ENCODE assay signal across 16 cellular contexts in the genomic region with DNA sequence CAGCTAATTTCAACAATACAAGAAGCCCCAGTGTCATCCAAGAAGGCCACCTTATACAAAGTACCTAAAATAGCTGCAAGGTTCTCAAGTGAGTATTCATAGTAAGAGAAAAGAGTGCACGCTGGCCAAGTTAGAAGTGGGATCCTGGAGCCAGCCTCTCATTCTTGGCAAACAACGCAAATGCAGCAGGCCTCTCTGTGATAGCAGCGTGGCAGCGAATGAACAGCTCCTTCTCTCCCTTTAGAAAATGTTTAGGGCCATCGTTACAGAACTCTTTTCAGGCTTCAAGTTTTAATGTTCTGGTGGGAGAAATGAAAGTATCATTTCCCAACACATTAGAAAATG.
A peak's percentile ranks its signal among the peaks of the same experiment; 100 is the strongest.
DNase-seq lines count a peak whose midpoint lies in the region; ATAC-seq and TF ChIP-seq lines count a peak whose summit lies in the region.
"Had no signal": no experiment of that assay in that cellular context is flagged by ENCODE, and none has a peak within 500 bp of the region (broad histone marks: within the 10 kb centered on the region; RNA-seq: fewer than 3 reads in every experiment).

No MANE protein-coding gene starts in this region.

- H3K27me3 ChIP-seq in skeletal muscle tissue (ENCODE audit: control insufficient read depth in 3 of 3, insufficient read depth in 3 of 3, low read length in 3 of 3) = no peaks in the 10 kb centered on the region

- peaks cover 14 to 33% (median 16%) of the 10 kb centered on the region in 3 donors for H3K4me1 ChIP-seq in skeletal muscle tissue (ENCODE audit: control insufficient read depth in 3 of 3, insufficient read depth in 3 of 3, low read length in 3 of 3)

- TF ChIP-seq CTCF in brain (conservative IDR thresholded peaks at IDR 0.05) (no peak), foreskin fibroblast (IDR thresholded peaks at IDR 0.05; ENCODE audit: low read depth, low read length) (no peak)

- no peaks in the 10 kb centered on the region for H3K36me3 Mint-ChIP-seq in brain
- H3K36me3 Mint-ChIP-seq: activated naive CD4-positive, alpha-beta T cell treated with anti-CD3 and anti-CD28 coated beads, Interleukin-2, amount 50 U/mL, for 24 hours had no signal

- H3K27ac ChIP-seq in skeletal muscle tissue (ENCODE audit: low read depth, low read length) = peak overlapping the region; percentile 76
- H3K27ac ChIP-seq: C4-2B had no signal

- peaks cover 2 to 10% (median 8%) of the 10 kb centered on the region in 5 experiments for H3K9me3 Mint-ChIP-seq in brain
- H3K9me3 Mint-ChIP-seq: activated naive CD4-positive, alpha-beta T cell treated with anti-CD3 and anti-CD28 coated beads, Interleukin-2, amount 50 U/mL, for 24 hours had no signal

- H3K4me1 Mint-ChIP-seq in brain = peaks cover 25% of the 10 kb centered on the region
- H3K4me1 Mint-ChIP-seq: activated naive CD4-positive, alpha-beta T cell treated with anti-CD3 and anti-CD28 coated beads, Interleukin-2, amount 50 U/mL, for 24 hours had no signal

- peak; percentile 97 for ATAC-seq in left ventricle myocardium superior
- ATAC-seq in GM19455 (IDR thresholded peaks at IDR 0.05; ENCODE audit: unreplicated experiment) = no peak

- H3K36me3 ChIP-seq in skeletal muscle tissue (ENCODE audit: control insufficient read depth in 3 of 3, insufficient read depth in 3 of 3, low read length in 3 of 3) = no peaks in the 10 kb centered on the region

- H3K27ac Mint-ChIP-seq in brain = peak overlapping the region in 4 of 5 experiments; percentile 14 to 42 (median 36)
- H3K27ac Mint-ChIP-seq: activated naive CD4-positive, alpha-beta T cell treated with anti-CD3 and anti-CD28 coated beads, Interleukin-2, amount 50 U/mL, for 24 hours had no signal

- H3K9me3 ChIP-seq in skeletal muscle tissue (ENCODE audit: control insufficient read depth in 3 of 3, low read length in 3 of 3) = no peaks in the 10 kb centered on the region

- intact Hi-C loops in left ventricle myocardium superior (cut with micrococcal nuclease) = no loop called here

- peak overlapping the region in 2 of 5 experiments; percentile 7 to 33 for H3K4me3 Mint-ChIP-seq in brain
- H3K4me3 Mint-ChIP-seq: activated naive CD4-positive, alpha-beta T cell treated with anti-CD3 and anti-CD28 coated beads, Interleukin-2, amount 50 U/mL, for 24 hours had no signal

- H3K9ac ChIP-seq in skeletal muscle tissue (ENCODE audit: low read depth in 1 of 3, low read length in 3 of 3) = peak overlapping the region; percentile 61 to 82 (median 65)

- DNase-seq in NCI-H446 treated with DMSO at 0.1 percent for 48 hours (lab: John Stamatoyannopoulos, UW) = peak; percentile 58
- peak; percentile 52 for DNase-seq in left ventricle myocardium superior
- DNase-seq in mesenteric fat pad (ENCODE audit: low spot score) = no peak
- no peak for DNase-seq in foreskin fibroblast
- DNase-seq: activated CD4-positive, alpha-beta T cell treated with anti-CD3 and anti-CD28 coated beads, Interleukin-2, amount 50 U/mL, for 4 hours; effector CD8-positive, alpha-beta T cell; Kasumi-1; mesendoderm; NCI-H524; stimulated activated CD4-positive, alpha-beta T cell treated with anti-CD3 and anti-CD28 coated beads, Interleukin-2, amount 100 ng/mL, for 24 hours; SW 1271 had no signal

- H3K4me3 ChIP-seq in skeletal muscle tissue (ENCODE audit: low read length in 3 of 3) = peak overlapping the region; percentile 44 to 62 (median 57)
- no peak overlapping the region for H3K4me3 ChIP-seq in foreskin fibroblast (ENCODE audit: low read depth in 1 of 2, low read length in 2 of 2)

- H3K27me3 Mint-ChIP-seq in brain = no peaks in the 10 kb centered on the region
- H3K27me3 Mint-ChIP-seq: activated naive CD4-positive, alpha-beta T cell treated with anti-CD3 and anti-CD28 coated beads, Interleukin-2, amount 50 U/mL, for 24 hours had no signal

Comparison
In these comparisons a context has a peak if more than half of its experiments do, and no peak if none do; other contexts are left out.
1. DNase-seq: peak in NCI-H446 treated with DMSO at 0.1 percent for 48 hours (single experiment) and left ventricle myocardium superior (single experiment); none in mesenteric fat pad (single experiment) and foreskin fibroblast (0 of 2).
2. H3K4me3 ChIP-seq: peak in skeletal muscle tissue (3 of 3); none in foreskin fibroblast (0 of 2).